8 cellular contexts compared by ENCODE assay signal in the genomic region with DNA sequence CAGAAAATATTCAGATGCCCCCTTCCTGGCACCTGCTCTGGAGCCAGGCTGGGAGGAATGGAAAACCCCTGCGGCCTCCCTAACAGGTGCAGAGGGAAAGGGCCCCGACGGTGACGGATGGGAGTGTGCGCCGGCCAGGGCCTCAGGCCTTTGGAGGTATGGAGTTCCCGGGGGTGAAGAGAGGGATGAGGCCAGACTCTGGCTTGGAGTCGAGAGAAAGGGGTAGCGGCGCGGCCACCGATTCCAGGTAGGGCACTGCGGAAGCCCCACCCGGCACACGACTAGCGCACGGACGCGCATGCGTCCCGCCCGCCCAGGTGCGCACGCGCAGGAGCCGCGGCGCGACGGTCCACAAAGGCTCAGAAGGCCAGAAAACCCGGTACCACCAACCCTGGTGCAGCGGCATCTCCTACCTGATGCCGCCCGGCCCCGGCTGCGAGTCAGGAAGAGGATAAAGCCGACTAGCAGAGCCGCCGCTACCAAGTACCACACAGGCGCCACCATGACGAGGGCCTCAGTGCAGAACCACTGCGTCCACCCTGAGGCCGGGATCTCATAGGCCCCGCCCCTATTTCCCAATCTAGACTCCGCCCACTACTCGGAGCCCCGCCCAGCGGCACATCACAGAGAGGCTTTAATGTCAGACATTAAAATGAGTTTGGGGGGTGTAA. TPM values are rescaled to one million over a fixed set of nuclear protein-coding genes. Genes with fewer than 3 reads are reported as not detected.
A peak's percentile ranks its signal among the peaks of the same experiment; 100 is the strongest.
DNase-seq lines count a peak whose midpoint lies in the region; ATAC-seq, FAIRE-seq and TF ChIP-seq lines count a peak whose summit lies in the region.

A gene (minus strand): TSS at position 559 of the 671 bp plus-strand sequence. CDS start 55 bp downstream, at position 504.

- H3K4me1 ChIP-seq in A549 (peaks cover 15% of the 10 kb centered on the region), spleen (peaks cover 17 to 37% (median 24%) of the 10 kb centered on the region in 6 donors)

- peaks cover 23% of the 10 kb centered on the region for H3K36me3 Mint-ChIP-seq in WTC11

- intact Hi-C loops in spleen (cut with DNase I; ENCODE audit: low total_unique reads): no loop called here

- TF ChIP-seq POLR2A in A549 (IDR thresholded peaks at IDR 0.05; ENCODE audit: low read length) (peak; percentile 83), spleen (IDR thresholded peaks at IDR 0.05) (no peak)

- FAIRE-seq in A549 (lab: Jason Lieb, UNC): no peak
- no peak for FAIRE-seq in bronchial epithelial cell (lab: Jason Lieb, UNC)

- H3K4me3 ChIP-seq in A549 (peak within 1 kb of the TSS; percentile 86), bronchial epithelial cell (ENCODE audit: low read depth, low read length) (peak within 1 kb of the TSS; percentile 95), spleen (peak within 1 kb of the TSS; percentile 44 to 96 (median 88))

- CTCF ChIA-PET in A549 (lab: Yijun Ruan, JAX): interaction anchor here (1.1 to 1.3 kb wide), 2 partner anchors 12 to 15 kb away, joined by 3 read pairs; no protein-coding TSS in a partner anchor
- CTCF ChIA-PET in WTC11 (lab: Charles Lee): interaction anchor here (0.7 to 2.0 kb wide), 5 partner anchors 15 to 171 kb away, joined by 3 to 8 read pairs (median 5); a partner anchor contains a TSS

- H3K27me3 Mint-ChIP-seq in WTC11 (ENCODE audit: low read depth): no peaks in the 10 kb centered on the region

- peak within 1 kb of the TSS; percentile 94 for H3K4me3 Mint-ChIP-seq in WTC11

- H3K27ac ChIP-seq in A549 (peak within 1 kb of the TSS; percentile 94), spleen (peak within 1 kb of the TSS; percentile 70 to 95 (median 93))

- TF ChIP-seq EP300 in A549 (IDR thresholded peaks at IDR 0.05): no peak

- 3% methylated on average over 21 of the region's 48 CpGs for WGBS in A549 (ENCODE audit: missing lambda C conversion rate)
- WGBS in spleen, 5 donors: 0 to 2% (median 0%) methylated on average over 28 to 48 of the region's 48 CpGs

- peaks cover 12% of the 10 kb centered on the region for H3K36me3 ChIP-seq in bronchial epithelial cell (ENCODE audit: control insufficient read depth, insufficient read depth, low read length)
- peaks cover 0 to 36% (median 20%) of the 10 kb centered on the region in 6 donors for H3K36me3 ChIP-seq in spleen

- ATAC-seq in A549 (peak; percentile 89), GM18861 (IDR thresholded peaks at IDR 0.05; ENCODE audit: unreplicated experiment) (peak; percentile 77), HG03095 (IDR thresholded peaks at IDR 0.05; ENCODE audit: unreplicated experiment) (peak; percentile 74), WTC11 (peak; percentile 83)

- DNase-seq in A549 (ENCODE audit: low read depth in 1 of 2, low spot score in 1 of 2): peak; percentile 88 to 91
- DNase-seq in NCI-H2227 (lab: John Stamatoyannopoulos, UW; ENCODE audit: unreplicated experiment): peak; percentile 91
- DNase-seq in WTC11 (ENCODE audit: low spot score): peak; percentile 90
- peak; percentile 66 for DNase-seq in bronchial epithelial cell (ENCODE audit: low read depth)
- peak; percentile 88 for DNase-seq in inferior parietal cortex (ENCODE audit: extremely low spot score)
- peak; percentile 95 for DNase-seq in spleen

- H3K27ac Mint-ChIP-seq in WTC11: peak within 1 kb of the TSS; percentile 95

- no peak for TF ChIP-seq RAD21 in A549 (conservative IDR thresholded peaks at IDR 0.05 in 1 of 2, IDR thresholded peaks at IDR 0.05 in 1 of 2)

- H3K27me3 ChIP-seq in bronchial epithelial cell (ENCODE audit: control insufficient read depth, insufficient read depth, low read length) (no peaks in the 10 kb centered on the region), spleen (replicated peaks in 1 of 7) (no peaks in the 10 kb centered on the region)

- H3K9me3 ChIP-seq in A549 (no peaks in the 10 kb centered on the region), spleen (no peaks in the 10 kb centered on the region)

- POLR2A ChIA-PET in A549 (lab: Yijun Ruan, JAX): interaction anchor here (1.1 kb wide), 1 partner anchor 23 kb away, joined by 4 read pairs; no protein-coding TSS in a partner anchor
- POLR2A ChIA-PET in WTC11 (lab: Charles Lee): no interaction called here

- no peak for TF ChIP-seq CTCF in A549 (IDR thresholded peaks at IDR 0.05)
- TF ChIP-seq CTCF in WTC11 (IDR thresholded peaks at IDR 0.05): no peak
- TF ChIP-seq CTCF in bronchial epithelial cell (IDR thresholded peaks at IDR 0.05; ENCODE audit: insufficient read depth, low read length, severe bottlenecking): no peak
- TF ChIP-seq CTCF in spleen (IDR thresholded peaks at IDR 0.05 in 8 of 11, conservative IDR thresholded peaks at IDR 0.05 in 3 of 11): peak in 1 of 11 experiments; percentile 11

- peaks cover 10% of the 10 kb centered on the region for H3K4me1 Mint-ChIP-seq in WTC11

- H3K9me3 Mint-ChIP-seq in WTC11: no peaks in the 10 kb centered on the region

- H3K4me2 ChIP-seq in A549: peak within 1 kb of the TSS; percentile 96

TF ChIP-seq in A549, 52 proteins besides CTCF, POLR2A, EP300 and RAD21 (continues in another document):
- TF ChIP-seq RARB (CRISPR knock-in tag; IDR thresholded peaks at IDR 0.05) (no peak), ZFP36 (IDR thresholded peaks at IDR 0.05; ENCODE audit: borderline replicate concordance, partially characterized antibody) (no peak), TP53 (CRISPR knock-in tag; IDR thresholded peaks at IDR 0.05) (0 out of 2 replicates have a peak, but pooled peaks have one; percentile 51), CBX2 (IDR thresholded peaks at IDR 0.05; ENCODE audit: borderline replicate concordance, low read depth) (no peak), CEBPB (IDR thresholded peaks at IDR 0.05) (peak; percentile 89 to 98)
- TF ChIP-seq, protein P1, sequence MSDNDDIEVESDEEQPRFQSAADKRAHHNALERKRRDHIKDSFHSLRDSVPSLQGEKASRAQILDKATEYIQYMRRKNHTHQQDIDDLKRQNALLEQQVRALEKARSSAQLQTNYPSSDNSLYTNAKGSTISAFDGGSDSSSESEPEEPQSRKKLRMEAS (IDR thresholded peaks at IDR 0.05): peak; percentile 77; the same call in 1 of the 2 replicates
- TF ChIP-seq, protein P2, sequence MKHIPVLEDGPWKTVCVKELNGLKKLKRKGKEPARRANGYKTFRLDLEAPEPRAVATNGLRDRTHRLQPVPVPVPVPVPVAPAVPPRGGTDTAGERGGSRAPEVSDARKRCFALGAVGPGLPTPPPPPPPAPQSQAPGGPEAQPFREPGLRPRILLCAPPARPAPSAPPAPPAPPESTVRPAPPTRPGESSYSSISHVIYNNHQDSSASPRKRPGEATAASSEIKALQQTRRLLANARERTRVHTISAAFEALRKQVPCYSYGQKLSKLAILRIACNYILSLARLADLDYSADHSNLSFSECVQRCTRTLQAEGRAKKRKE (CRISPR knock-in tag; IDR thresholded peaks at IDR 0.05; ENCODE audit: low read depth): no peak
- TF ChIP-seq, protein P3, sequence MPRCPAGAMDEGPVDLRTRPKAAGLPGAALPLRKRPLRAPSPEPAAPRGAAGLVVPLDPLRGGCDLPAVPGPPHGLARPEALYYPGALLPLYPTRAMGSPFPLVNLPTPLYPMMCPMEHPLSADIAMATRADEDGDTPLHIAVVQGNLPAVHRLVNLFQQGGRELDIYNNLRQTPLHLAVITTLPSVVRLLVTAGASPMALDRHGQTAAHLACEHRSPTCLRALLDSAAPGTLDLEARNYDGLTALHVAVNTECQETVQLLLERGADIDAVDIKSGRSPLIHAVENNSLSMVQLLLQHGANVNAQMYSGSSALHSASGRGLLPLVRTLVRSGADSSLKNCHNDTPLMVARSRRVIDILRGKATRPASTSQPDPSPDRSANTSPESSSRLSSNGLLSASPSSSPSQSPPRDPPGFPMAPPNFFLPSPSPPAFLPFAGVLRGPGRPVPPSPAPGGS (IDR thresholded peaks at IDR 0.05): peak; percentile 94

TF ChIP-seq in WTC11, 78 proteins besides CTCF, POLR2A, EP300 and RAD21 (continues in another document):
- TF ChIP-seq, protein P4, sequence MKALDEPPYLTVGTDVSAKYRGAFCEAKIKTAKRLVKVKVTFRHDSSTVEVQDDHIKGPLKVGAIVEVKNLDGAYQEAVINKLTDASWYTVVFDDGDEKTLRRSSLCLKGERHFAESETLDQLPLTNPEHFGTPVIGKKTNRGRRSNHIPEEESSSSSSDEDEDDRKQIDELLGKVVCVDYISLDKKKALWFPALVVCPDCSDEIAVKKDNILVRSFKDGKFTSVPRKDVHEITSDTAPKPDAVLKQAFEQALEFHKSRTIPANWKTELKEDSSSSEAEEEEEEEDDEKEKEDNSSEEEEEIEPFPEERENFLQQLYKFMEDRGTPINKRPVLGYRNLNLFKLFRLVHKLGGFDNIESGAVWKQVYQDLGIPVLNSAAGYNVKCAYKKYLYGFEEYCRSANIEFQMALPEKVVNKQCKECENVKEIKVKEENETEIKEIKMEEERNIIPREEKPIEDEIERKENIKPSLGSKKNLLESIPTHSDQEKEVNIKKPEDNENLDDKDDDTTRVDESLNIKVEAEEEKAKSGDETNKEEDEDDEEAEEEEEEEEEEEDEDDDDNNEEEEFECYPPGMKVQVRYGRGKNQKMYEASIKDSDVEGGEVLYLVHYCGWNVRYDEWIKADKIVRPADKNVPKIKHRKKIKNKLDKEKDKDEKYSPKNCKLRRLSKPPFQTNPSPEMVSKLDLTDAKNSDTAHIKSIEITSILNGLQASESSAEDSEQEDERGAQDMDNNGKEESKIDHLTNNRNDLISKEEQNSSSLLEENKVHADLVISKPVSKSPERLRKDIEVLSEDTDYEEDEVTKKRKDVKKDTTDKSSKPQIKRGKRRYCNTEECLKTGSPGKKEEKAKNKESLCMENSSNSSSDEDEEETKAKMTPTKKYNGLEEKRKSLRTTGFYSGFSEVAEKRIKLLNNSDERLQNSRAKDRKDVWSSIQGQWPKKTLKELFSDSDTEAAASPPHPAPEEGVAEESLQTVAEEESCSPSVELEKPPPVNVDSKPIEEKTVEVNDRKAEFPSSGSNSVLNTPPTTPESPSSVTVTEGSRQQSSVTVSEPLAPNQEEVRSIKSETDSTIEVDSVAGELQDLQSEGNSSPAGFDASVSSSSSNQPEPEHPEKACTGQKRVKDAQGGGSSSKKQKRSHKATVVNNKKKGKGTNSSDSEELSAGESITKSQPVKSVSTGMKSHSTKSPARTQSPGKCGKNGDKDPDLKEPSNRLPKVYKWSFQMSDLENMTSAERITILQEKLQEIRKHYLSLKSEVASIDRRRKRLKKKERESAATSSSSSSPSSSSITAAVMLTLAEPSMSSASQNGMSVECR (CRISPR knock-in tag; IDR thresholded peaks at IDR 0.05; ENCODE audit: borderline replicate concordance): peak; percentile 68
- TF ChIP-seq ZNF671 (CRISPR knock-in tag; IDR thresholded peaks at IDR 0.05) (no peak), FOXK1 (CRISPR knock-in tag; IDR thresholded peaks at IDR 0.05) (0 out of 2 replicates have a peak, but pooled peaks have one; percentile 27)

RNA-seq across cellular contexts. Expression of the gene that starts here (rescaled TPM):
- 54.2 and 87.4 TPM in 2 replicates for polyA plus RNA-seq in A549 (2011; rRNA removed)
- polyA plus RNA-seq in A549 (2012; cell fraction: cytosol; rRNA removed): 69.7 and 89.1 TPM in 2 replicates
- 63.4 and 63.6 TPM in 2 replicates for polyA plus RNA-seq in A549 (2012; cell fraction: nucleus; rRNA removed)
- polyA plus RNA-seq in A549 (2017; fragmentation: RNase III; extraction: RNeasy Plus Mini Kit Qiagen cat#74134 plus additional on column Dnase treatment): 104 to 123 TPM (median 120 TPM) in 3 replicates
- polyA minus RNA-seq in A549 (2011; rRNA and poly(A)+ RNA removed): 26.4 and 30.7 TPM in 2 replicates
- total RNA-seq in WTC11 (2021): 46.4 to 60.6 TPM (median 52.7 TPM) in 3 replicates
- 57.6 and 72.7 TPM in 2 replicates for total RNA-seq in bronchial epithelial cell
- total RNA-seq in spleen: 10 to 100 TPM; 38.2 to 53.7 (median 48.2) TPM
- 10 to 100 TPM; 25.6 to 37.3 (median 28.1) TPM for polyA plus RNA-seq in spleen

Comparison
In these comparisons a context has a peak if more than half of its experiments do, and no peak if none do; other contexts are left out.
1. Peak in every context shown above with its lines: DNase-seq, ATAC-seq, H3K4me3 ChIP-seq and H3K27ac ChIP-seq.